Comparison of ENCODE assay signal across 10 cellular contexts in the genomic region with DNA sequence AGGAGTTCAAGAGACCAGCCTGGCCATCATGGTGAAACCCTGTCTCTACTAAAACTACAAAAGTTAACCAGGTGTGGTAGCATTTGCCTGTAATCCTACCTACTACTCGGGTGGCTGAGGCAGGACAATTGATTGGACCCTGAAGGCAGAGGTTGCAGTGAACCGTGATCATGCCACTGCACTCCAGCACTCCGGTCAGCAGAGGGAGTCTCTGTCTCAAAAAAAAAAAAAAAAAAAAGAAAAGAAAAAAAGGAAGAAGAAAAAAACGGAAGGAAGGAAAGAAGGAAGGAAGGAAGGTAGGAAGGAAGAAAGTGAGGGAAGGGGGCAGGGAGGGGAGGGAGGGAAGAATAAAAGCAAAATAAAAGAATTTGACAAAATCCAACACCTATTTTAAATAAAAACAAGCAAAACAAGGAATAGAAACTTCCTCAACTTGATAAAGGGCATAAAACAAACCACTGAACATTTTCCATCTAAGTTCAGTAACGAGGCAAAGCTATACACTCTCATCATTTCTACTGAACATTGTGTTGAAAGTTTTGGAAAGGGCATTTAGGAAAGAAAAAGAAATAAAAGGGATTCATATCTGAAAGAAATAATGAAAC.
DNase-seq lines count a peak whose midpoint lies in the region; ATAC-seq and TF ChIP-seq lines count a peak whose summit lies in the region.
"Had no signal": no experiment of that assay in that cellular context is flagged by ENCODE, and none has a peak within 500 bp of the region (broad histone marks: within the 10 kb centered on the region; RNA-seq: fewer than 3 reads in every experiment).

No MANE protein-coding gene starts in this region.

- no peak overlapping the region for H3K27ac Mint-ChIP-seq in activated naive CD4-positive, alpha-beta T cell treated with anti-CD3 and anti-CD28 coated beads, Interleukin-2, amount 50 U/mL, for 72 hours

- peak overlapping the region; percentile 24 for H3K4me2 ChIP-seq in Karpas-422 (ENCODE audit: low read depth, low read length, poor library complexity, severe bottlenecking)

- ATAC-seq in HG03196 (IDR thresholded peaks at IDR 0.05; ENCODE audit: unreplicated experiment): no peak
- ATAC-seq in activated naive CD4-positive, alpha-beta T cell treated with anti-CD3 and anti-CD28 coated beads, Interleukin-2, amount 50 U/mL, for 72 hours: no peak

- WGBS in prostate gland: 12% methylated on average over 5 of the region's 5 CpGs

- no peak overlapping the region for H3K9ac ChIP-seq in Karpas-422 (ENCODE audit: low read length)

- H3K36me3 ChIP-seq in Karpas-422 (ENCODE audit: insufficient read depth, low read length) (no peaks in the 10 kb centered on the region), prostate gland (no peaks in the 10 kb centered on the region)

- no peaks in the 10 kb centered on the region for H3K79me2 ChIP-seq in Karpas-422 (ENCODE audit: low read length)

- no peaks in the 10 kb centered on the region for H3K9me3 Mint-ChIP-seq in activated naive CD4-positive, alpha-beta T cell treated with anti-CD3 and anti-CD28 coated beads, Interleukin-2, amount 50 U/mL, for 72 hours

- H3K27ac ChIP-seq in Karpas-422 (ENCODE audit: low read length) (no peak overlapping the region), VCaP (no peak overlapping the region), prostate gland (no peak overlapping the region)

- TF ChIP-seq CTCF in VCaP (conservative IDR thresholded peaks at IDR 0.05): peak; percentile 66
- no peak for TF ChIP-seq CTCF in prostate gland (IDR thresholded peaks at IDR 0.05)

- H3K9me3 ChIP-seq in Karpas-422 (ENCODE audit: low read length) (peaks cover 10% of the 10 kb centered on the region), prostate gland (no peaks in the 10 kb centered on the region)

- no peaks in the 10 kb centered on the region for H3K36me3 Mint-ChIP-seq in activated naive CD4-positive, alpha-beta T cell treated with anti-CD3 and anti-CD28 coated beads, Interleukin-2, amount 50 U/mL, for 72 hours
- H3K36me3 Mint-ChIP-seq: naive B cell had no signal

- peaks cover 8% of the 10 kb centered on the region; the same call in 1 of the 2 replicates for H3K4me1 ChIP-seq in Karpas-422 (ENCODE audit: low read length)
- H3K4me1 ChIP-seq in prostate gland (replicated peaks): no peaks in the 10 kb centered on the region

- H4K20me1 ChIP-seq in Karpas-422 (ENCODE audit: insufficient read depth, low read depth, low read length): no peaks in the 10 kb centered on the region

- peak overlapping the region; percentile 97 for H2AFZ ChIP-seq in Karpas-422 (ENCODE audit: low read length)

- DNase-seq in DMS153 treated with DMSO at 0.1 percent for 48 hours (lab: John Stamatoyannopoulos, UW; ENCODE audit: unreplicated experiment) (peak; percentile 1), Karpas-422 (peak; percentile 75), kidney tubule cell (ENCODE audit: low spot score) (peak; percentile 8), prostate gland (ENCODE audit: low spot score) (no peak), OCI-M2 (lab: John Stamatoyannopoulos, UW; ENCODE audit: unreplicated experiment) (no peak)
- DNase-seq in activated naive CD4-positive, alpha-beta T cell treated with anti-CD3 and anti-CD28 coated beads, Interleukin-2, amount 50 U/mL, for 72 hours (ENCODE audit: low spot score in 2 of 2): no peak
- DNase-seq: activated gamma-delta T cell, naive B cell had no signal

- no peak for TF ChIP-seq POLR2A in prostate gland (IDR thresholded peaks at IDR 0.05)

- no peaks in the 10 kb centered on the region for H3K9me2 ChIP-seq in Karpas-422 (replicated peaks; ENCODE audit: insufficient read depth, low read length)

- no peak overlapping the region for H3K4me3 ChIP-seq in Karpas-422 (ENCODE audit: low read length)
- H3K4me3 ChIP-seq in prostate gland: no peak overlapping the region

- H3K27me3 ChIP-seq in Karpas-422 (ENCODE audit: low read length): no peaks in the 10 kb centered on the region
- no peaks in the 10 kb centered on the region for H3K27me3 ChIP-seq in prostate gland (replicated peaks; ENCODE audit: insufficient read depth)

- intact Hi-C loops in prostate gland (cut with DNase I): no loop called here

Comparison
In these comparisons a context has a peak if more than half of its experiments do, and no peak if none do; other contexts are left out.
1. DNase-seq: peak in DMS153 treated with DMSO at 0.1 percent for 48 hours (single experiment), Karpas-422 (single experiment) and kidney tubule cell (single experiment); none in activated naive CD4-positive, alpha-beta T cell treated with anti-CD3 and anti-CD28 coated beads, Interleukin-2, amount 50 U/mL, for 72 hours (0 of 2), prostate gland (single experiment) and OCI-M2 (single experiment).